ENCODE assay signal across 11 cellular contexts in the genomic region with DNA sequence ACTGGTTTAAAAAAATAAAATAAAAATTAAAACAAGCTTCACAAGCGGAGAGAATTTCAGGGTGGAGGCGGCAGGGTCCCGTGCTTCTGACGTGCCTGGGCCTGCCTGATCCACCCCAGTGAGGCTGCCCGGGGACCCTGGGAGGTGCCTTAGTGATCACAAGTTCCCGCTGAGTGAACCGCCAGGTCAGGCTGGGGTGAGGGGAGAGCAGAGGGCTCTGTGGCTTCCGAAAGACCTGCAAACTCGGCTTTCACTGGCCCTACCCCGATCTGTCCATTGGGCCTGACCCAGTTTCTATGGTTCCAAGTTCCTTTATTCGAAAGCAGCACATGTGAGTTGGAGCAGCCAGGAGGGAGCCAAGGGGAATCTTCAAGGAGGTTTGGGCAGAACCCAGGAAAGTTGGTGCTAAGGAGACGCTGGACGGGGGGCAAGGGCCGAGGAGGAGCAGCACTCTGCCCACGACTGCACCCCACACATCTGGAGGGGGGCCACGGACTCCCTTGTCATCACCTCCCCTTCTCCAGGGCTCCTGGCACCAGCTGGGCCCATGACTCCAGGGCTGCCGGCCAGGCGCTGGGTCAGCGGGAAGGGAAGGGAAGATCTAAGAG. TPM values are rescaled to one million over a fixed set of nuclear protein-coding genes. Genes with fewer than 3 reads are reported as not detected.
A peak's percentile ranks its signal among the peaks of the same experiment; 100 is the strongest.
DNase-seq lines count a peak whose midpoint lies in the region; ATAC-seq and TF ChIP-seq lines count a peak whose summit lies in the region.
"Had no signal": no experiment of that assay in that cellular context is flagged by ENCODE, and none has a peak within 500 bp of the region (broad histone marks: within the 10 kb centered on the region; RNA-seq: fewer than 3 reads in every experiment).

No MANE protein-coding gene starts in this region.

- peaks cover 3% of the 10 kb centered on the region for H3K36me3 ChIP-seq in urinary bladder (ENCODE audit: insufficient read depth)

- no peak for ATAC-seq in GM21367 (IDR thresholded peaks at IDR 0.05; ENCODE audit: unreplicated experiment)
- no peak for ATAC-seq in stimulated activated naive CD8-positive, alpha-beta T cell treated with anti-CD3 and anti-CD28 coated beads, Interleukin-15, Interleukin-2, amounts not matched to agents 100 U/mL and 50 U/mL, for 24 hours
- ATAC-seq: right lobe of liver had no signal

- DNase-seq in DMS79 treated with DMSO at 0.1 percent for 48 hours (lab: John Stamatoyannopoulos, UW) (peak; percentile 49), DMS79 (lab: John Stamatoyannopoulos, UW) (no peak), fibroblast of pulmonary artery (ENCODE audit: low read depth) (peak; percentile 75), myocyte (ENCODE audit: low read depth) (peak; percentile 38), NCI-H2171 (lab: John Stamatoyannopoulos, UW) (no peak)
- no peak for DNase-seq in stimulated activated naive CD8-positive, alpha-beta T cell treated with anti-CD3 and anti-CD28 coated beads, Interleukin-15, Interleukin-2, amounts not matched to agents 100 U/mL and 50 U/mL, for 24 hours
- DNase-seq: Kasumi-1 had no signal

- H3K27ac ChIP-seq in urinary bladder (ENCODE audit: low read depth), result peak overlapping the region; percentile 91

- H3K4me3 ChIP-seq in fibroblast of pulmonary artery (replicated peaks; ENCODE audit: low read depth, low read length), result no peak overlapping the region
- H3K4me3 ChIP-seq in urinary bladder (ENCODE audit: low read depth, low read length), result no peak overlapping the region
- H3K4me3 ChIP-seq: right lobe of liver had no signal

- TF ChIP-seq CTCF in fibroblast of pulmonary artery (IDR thresholded peaks at IDR 0.05; ENCODE audit: low read length, missing control alignments), result no peak

- 21% methylated on average over 19 of the region's 19 CpGs for WGBS in urinary bladder

- no peaks in the 10 kb centered on the region for H3K4me1 ChIP-seq in urinary bladder (ENCODE audit: insufficient read depth)
- H3K4me1 ChIP-seq: right lobe of liver had no signal

RNA-seq across cellular contexts. Expression of a gene that starts 12.9 kb away (rescaled TPM):
- total RNA-seq in myocyte, result 423 and 532 TPM in 2 replicates
- 543 TPM for polyA plus RNA-seq in myocyte (2012)
- total RNA-seq in urinary bladder, result 120 TPM
- 189 TPM for polyA plus RNA-seq in urinary bladder

RNA-seq across cellular contexts. Expression of a gene that starts 19.6 kb away (rescaled TPM):
- total RNA-seq in myocyte (21.8 and 167 TPM in 2 replicates), urinary bladder (21.5 TPM)
- polyA plus RNA-seq in myocyte (2012), result 96.1 TPM
- polyA plus RNA-seq in urinary bladder, result 77.0 TPM

RNA-seq across cellular contexts. Expression of a gene that starts 22.2 kb away (rescaled TPM):
- total RNA-seq in myocyte, result 81.6 and 106 TPM in 2 replicates
- 222 TPM for polyA plus RNA-seq in myocyte (2012)
- total RNA-seq in urinary bladder, result 22.1 TPM
- 195 TPM for polyA plus RNA-seq in urinary bladder

RNA-seq across cellular contexts. Expression of a gene that starts 33.7 kb away (rescaled TPM):
- 0.42 and 0.78 TPM in 2 replicates for total RNA-seq in myocyte
- polyA plus RNA-seq in myocyte (2012), result 0.33 TPM
- 0.16 TPM for total RNA-seq in urinary bladder
- 0.38 TPM for polyA plus RNA-seq in urinary bladder
- total RNA-seq: A172 had no signal

RNA-seq across cellular contexts. Expression of a gene that starts 34.1 kb away (rescaled TPM):
- total RNA-seq in myocyte (63.5 and 76.5 TPM in 2 replicates), urinary bladder (9.3 TPM)
- polyA plus RNA-seq in myocyte (2012), result 13.4 TPM
- polyA plus RNA-seq in urinary bladder, result 12.8 TPM

Comparison
In these comparisons a context has a peak if more than half of its experiments do, and no peak if none do; other contexts are left out.
1. DNase-seq: peak in DMS79 treated with DMSO at 0.1 percent for 48 hours (single experiment), fibroblast of pulmonary artery (single experiment) and myocyte (single experiment); none in DMS79 (single experiment), NCI-H2171 (single experiment) and stimulated activated naive CD8-positive, alpha-beta T cell treated with anti-CD3 and anti-CD28 coated beads, Interleukin-15, Interleukin-2, amounts not matched to agents 100 U/mL and 50 U/mL, for 24 hours (single experiment).